Comparison of ENCODE assay signal across 11 cellular contexts in genomic region chr20:48728042-48728837, GRCh38.
DNase-seq lines count a peak whose midpoint lies in the region; ATAC-seq and TF ChIP-seq lines count a peak whose summit lies in the region.
"Had no signal": no experiment of that assay in that cellular context is flagged by ENCODE, and none has a peak within 500 bp of the region (broad histone marks: within the 10 kb centered on the region; RNA-seq: fewer than 3 reads in every experiment).

No MANE protein-coding gene starts in this region.

- H3K4me1 ChIP-seq in sigmoid colon = peaks cover 0 to 9% (median 4%) of the 10 kb centered on the region in 4 donors
- peaks cover 0 to 6% of the 10 kb centered on the region in 2 donors for H3K4me1 ChIP-seq in aorta (ENCODE audit: control insufficient read depth in 1 of 2, insufficient read depth in 2 of 2, low read length in 2 of 2)

- POLR2A ChIA-PET in activated B cell treated with CpG ODN at 0.5 μM for 24 hours (lab: Charles Lee) = interaction anchor here (1.6 kb wide), 1 partner anchor 90 kb away, joined by 3 read pairs; no protein-coding TSS in a partner anchor

- TF ChIP-seq CTCF in GM12875 (IDR thresholded peaks at IDR 0.05; ENCODE audit: borderline replicate concordance, insufficient read depth, low read depth, low read length) = 0 out of 2 replicates have a peak, but pooled peaks have one; percentile 2
- TF ChIP-seq CTCF in activated B cell treated with CpG ODN at 0.5 μM for 24 hours (IDR thresholded peaks at IDR 0.05) = no peak
- TF ChIP-seq CTCF in foreskin fibroblast (IDR thresholded peaks at IDR 0.05; ENCODE audit: low read depth, low read length) = peak; percentile 2
- no peak for TF ChIP-seq CTCF in sigmoid colon (IDR thresholded peaks at IDR 0.05)

- no peaks in the 10 kb centered on the region for H3K9me3 ChIP-seq in sigmoid colon
- no peaks in the 10 kb centered on the region for H3K9me3 ChIP-seq in aorta (ENCODE audit: control insufficient read depth, low read length)
- H3K9me3 ChIP-seq: SJSA1 had no signal

- H3K4me3 ChIP-seq in GM12875 (ENCODE audit: low read depth, low read length) (no peak overlapping the region), foreskin fibroblast (ENCODE audit: low read depth in 1 of 2, low read length in 2 of 2) (no peak overlapping the region), sigmoid colon (no peak overlapping the region), aorta (ENCODE audit: low read length in 2 of 2) (no peak overlapping the region)
- H3K4me3 ChIP-seq: lung, SJSA1 had no signal

- TF ChIP-seq EP300 in sigmoid colon (IDR thresholded peaks at IDR 0.05) = no peak

- 90 to 93% methylated on average over 9 of the region's 9 CpGs for WGBS in sigmoid colon, 2 donors
- 56 to 60% methylated on average over 9 of the region's 9 CpGs for WGBS in aorta, 2 donors

- peak overlapping the region; percentile 70 for H3K27ac Mint-ChIP-seq in activated B cell treated with CpG ODN at 0.5 μM for 24 hours

- ATAC-seq in activated B cell treated with CpG ODN at 0.5 μM for 24 hours (ENCODE audit: low read depth) (no peak), aorta (ENCODE audit: low FRiP score) (no peak)

- peaks cover 30% of the 10 kb centered on the region for H3K4me1 Mint-ChIP-seq in activated B cell treated with CpG ODN at 0.5 μM for 24 hours

- no peaks in the 10 kb centered on the region for H3K36me3 ChIP-seq in sigmoid colon
- H3K36me3 ChIP-seq in aorta (ENCODE audit: control insufficient read depth in 1 of 2, insufficient read depth in 2 of 2, low read length in 1 of 2) = no peaks in the 10 kb centered on the region

- no peaks in the 10 kb centered on the region for H3K27me3 ChIP-seq in sigmoid colon
- H3K27me3 ChIP-seq in aorta (ENCODE audit: control insufficient read depth in 1 of 2, insufficient read depth in 2 of 2, low read length in 1 of 2) = no peaks in the 10 kb centered on the region
- H3K27me3 ChIP-seq: brain microvascular endothelial cell, SJSA1 had no signal

- DNase-seq in activated B cell treated with CpG ODN at 0.5 μM for 24 hours (no peak), foreskin fibroblast (peak in 1 of 2 donors; percentile 59), sigmoid colon (peak; percentile 69), aorta (no peak), dermis blood vessel endothelial cell (no peak)
- DNase-seq in stimulated activated CD4-positive, alpha-beta T cell treated with anti-CD3 and anti-CD28 coated beads, Interleukin-15, amount 100 ng/mL, for 24 hours = no peak
- DNase-seq: brain microvascular endothelial cell, DMS53 had no signal

- peaks cover 82% of the 10 kb centered on the region for H3K36me3 Mint-ChIP-seq in activated B cell treated with CpG ODN at 0.5 μM for 24 hours (ENCODE audit: low read depth)

- H3K9me3 Mint-ChIP-seq in activated B cell treated with CpG ODN at 0.5 μM for 24 hours = no peaks in the 10 kb centered on the region

- H3K27me3 Mint-ChIP-seq in activated B cell treated with CpG ODN at 0.5 μM for 24 hours = no peaks in the 10 kb centered on the region

- H3K27ac ChIP-seq in sigmoid colon (peak overlapping the region in 3 of 4 donors; percentile 20 to 49 (median 44)), aorta (ENCODE audit: low read depth in 1 of 2, low read length in 2 of 2) (no peak overlapping the region)
- H3K27ac ChIP-seq: brain microvascular endothelial cell, SJSA1 had no signal

- CTCF ChIA-PET in activated B cell treated with CpG ODN at 0.5 μM for 24 hours (lab: Charles Lee) = no interaction called here

- TF ChIP-seq POLR2A in sigmoid colon (IDR thresholded peaks at IDR 0.05) = no peak

- no peak overlapping the region for H3K4me3 Mint-ChIP-seq in activated B cell treated with CpG ODN at 0.5 μM for 24 hours

- intact Hi-C loops in activated B cell treated with CpG ODN at 0.5 μM for 24 hours (cut with micrococcal nuclease) (no loop called here), sigmoid colon (cut with DNase I) (loop anchor here (10.0 kb wide), 1 partner anchor 97 kb away; the partner anchor contains the start of gene PREX1), aorta (cut with DNase I) (loop anchor here in 1 of 2 donors (10.0 kb wide), 1 partner anchor 177 kb away; no protein-coding TSS in a partner anchor)

Comparison
In these comparisons a context has a peak if more than half of its experiments do, and no peak if none do; other contexts are left out.
1. CTCF ChIP-seq: peak in GM12875 (single experiment) and foreskin fibroblast (single experiment); none in activated B cell treated with CpG ODN at 0.5 μM for 24 hours (single experiment) and sigmoid colon (0 of 4).
2. H3K27ac ChIP-seq: peak in sigmoid colon (3 of 4); none in aorta (0 of 2).